ENCODE assay signal across 10 cellular contexts in genomic region chr17:17386143-17386800, GRCh38.
A peak's percentile ranks its signal among the peaks of the same experiment; 100 is the strongest.
DNase-seq lines count a peak whose midpoint lies in the region; ATAC-seq and TF ChIP-seq lines count a peak whose summit lies in the region.
"Had no signal": no experiment of that assay in that cellular context is flagged by ENCODE, and none has a peak within 500 bp of the region (broad histone marks: within the 10 kb centered on the region; RNA-seq: fewer than 3 reads in every experiment).

No MANE protein-coding gene starts in this region.

- peak overlapping the region; percentile 84 for H3K27ac Mint-ChIP-seq in neural progenitor cell
- no peak overlapping the region for H3K27ac Mint-ChIP-seq in osteocyte (ENCODE audit: unreplicated experiment)

- H4K5ac ChIP-seq in mesendoderm (ENCODE audit: low read length) = no peak overlapping the region

- no TSS peak for BruUV-seq in PC-3 (replicated peaks; lab: Mats Ljungman, UMichigan)

- no peak overlapping the region for H2BK15ac ChIP-seq in mesendoderm (replicated peaks; ENCODE audit: low read depth)

- POLR2A ChIA-PET in PC-3 (lab: Charles Lee; ENCODE audit: unreplicated experiment) = no interaction called here

- peak; percentile 47 for DNase-seq in D341Med (ENCODE audit: low spot score)
- DNase-seq in PC-3 = no peak
- peak; percentile 56 to 77 (median 69) for DNase-seq in heart left ventricle
- no peak for DNase-seq in neural progenitor cell (ENCODE audit: low spot score)
- DNase-seq in mesendoderm = no peak
- DNase-seq in osteocyte (ENCODE audit: extremely low spot score, unreplicated experiment) = no peak
- no peak for DNase-seq in NCI-H2171 treated with DMSO at 0.1 percent for 48 hours (lab: John Stamatoyannopoulos, UW)
- DNase-seq: CD4-positive, CD25-positive, alpha-beta regulatory T cell; NCI-H1048 had no signal

- H3K79me2 ChIP-seq in PC-3 (ENCODE audit: low read length) (no peaks in the 10 kb centered on the region), neural progenitor cell (ENCODE audit: low read depth) (no peaks in the 10 kb centered on the region), mesendoderm (ENCODE audit: control insufficient read depth, insufficient read depth, low read length) (no peaks in the 10 kb centered on the region)

- no peak overlapping the region for H3K56ac ChIP-seq in mesendoderm (ENCODE audit: low read length)

- intact Hi-C loops in PC-3 (cut with micrococcal nuclease) = no loop called here
- intact Hi-C loops in heart left ventricle (cut with DNase I) = no loop called here

- H3K36me3 Mint-ChIP-seq in neural progenitor cell (no peaks in the 10 kb centered on the region), osteocyte (ENCODE audit: unreplicated experiment) (no peaks in the 10 kb centered on the region)
- H3K36me3 Mint-ChIP-seq: CD4-positive, CD25-positive, alpha-beta regulatory T cell had no signal

- no peaks in the 10 kb centered on the region for H3K9me3 Mint-ChIP-seq in neural progenitor cell
- H3K9me3 Mint-ChIP-seq in osteocyte (ENCODE audit: unreplicated experiment) = no peaks in the 10 kb centered on the region
- H3K9me3 Mint-ChIP-seq: CD4-positive, CD25-positive, alpha-beta regulatory T cell had no signal

- TF ChIP-seq POLR2A in heart left ventricle (IDR thresholded peaks at IDR 0.05) = no peak

- no peak overlapping the region for H2AFZ ChIP-seq in PC-3 (ENCODE audit: low read length)
- H2AFZ ChIP-seq in neural progenitor cell (replicated peaks) = no peak overlapping the region

- no peak overlapping the region for H2BK5ac ChIP-seq in mesendoderm (ENCODE audit: low read length)

- H3K9me2 ChIP-seq in PC-3 (replicated peaks; ENCODE audit: low read length) = no peaks in the 10 kb centered on the region

- H3K4me1 Mint-ChIP-seq in neural progenitor cell (peaks cover 32% of the 10 kb centered on the region), osteocyte (ENCODE audit: unreplicated experiment) (no peaks in the 10 kb centered on the region)

- H3K23ac ChIP-seq in mesendoderm (ENCODE audit: low read length) = no peak overlapping the region

- H3K27me3 ChIP-seq in PC-3 (ENCODE audit: low read length) = no peaks in the 10 kb centered on the region
- H3K27me3 ChIP-seq in heart left ventricle = no peaks in the 10 kb centered on the region
- no peaks in the 10 kb centered on the region for H3K27me3 ChIP-seq in neural progenitor cell
- no peaks in the 10 kb centered on the region for H3K27me3 ChIP-seq in mesendoderm (ENCODE audit: insufficient read depth, low read length, poor library complexity)

- no peak overlapping the region for H2AK5ac ChIP-seq in mesendoderm (ENCODE audit: low read length)

- H3K27ac ChIP-seq in PC-3 (ENCODE audit: low read length) (peak overlapping the region; percentile 45), heart left ventricle (peak overlapping the region in 5 of 12 donors; percentile 16 to 65 (median 47)), neural progenitor cell (no peak overlapping the region), mesendoderm (ENCODE audit: low read depth, low read length) (no peak overlapping the region)

- H4K20me1 ChIP-seq in PC-3 (ENCODE audit: low read length) (no peaks in the 10 kb centered on the region), neural progenitor cell (ENCODE audit: low read depth) (no peaks in the 10 kb centered on the region)

- ATAC-seq in PC-3 (no peak), heart left ventricle (peak in 3 of 4 donors; percentile 50 to 55 (median 51)), HG02571 (IDR thresholded peaks at IDR 0.05; ENCODE audit: unreplicated experiment) (no peak)

- TF ChIP-seq CTCF in PC-3 (conservative IDR thresholded peaks at IDR 0.05; ENCODE audit: low read depth, low read length) (no peak), heart left ventricle (IDR thresholded peaks at IDR 0.05) (no peak), neural progenitor cell (IDR thresholded peaks at IDR 0.05) (no peak), osteocyte (IDR thresholded peaks at IDR 0.05) (no peak)

- H3K9ac ChIP-seq in PC-3 (ENCODE audit: low read length) (peak overlapping the region; percentile 7; the same call in 1 of the 2 replicates), neural progenitor cell (no peak overlapping the region), mesendoderm (ENCODE audit: low read length) (no peak overlapping the region)

- H3K36me3 ChIP-seq in PC-3 (ENCODE audit: low read depth, low read length) = no peaks in the 10 kb centered on the region
- H3K36me3 ChIP-seq in heart left ventricle = no peaks in the 10 kb centered on the region
- H3K36me3 ChIP-seq in neural progenitor cell = no peaks in the 10 kb centered on the region
- no peaks in the 10 kb centered on the region for H3K36me3 ChIP-seq in mesendoderm (ENCODE audit: control insufficient read depth, insufficient read depth, low read length)

- H3K4me3 ChIP-seq in PC-3 (ENCODE audit: low read length) (no peak overlapping the region), heart left ventricle (no peak overlapping the region), neural progenitor cell (no peak overlapping the region), mesendoderm (ENCODE audit: low read length) (no peak overlapping the region)

- no peak overlapping the region for H4K8ac ChIP-seq in mesendoderm (ENCODE audit: low read depth, low read length)

- H3K79me1 ChIP-seq in mesendoderm (ENCODE audit: low read length) = no peaks in the 10 kb centered on the region

- H3K9me3 ChIP-seq in PC-3 (ENCODE audit: low read length) (no peaks in the 10 kb centered on the region), heart left ventricle (no peaks in the 10 kb centered on the region), neural progenitor cell (ENCODE audit: low read depth) (no peaks in the 10 kb centered on the region)

- no peak overlapping the region for H2BK120ac ChIP-seq in mesendoderm (ENCODE audit: low read depth, low read length)

- peaks cover 3% of the 10 kb centered on the region for H3K27me3 Mint-ChIP-seq in neural progenitor cell (ENCODE audit: insufficient read depth, low read depth)
- H3K27me3 Mint-ChIP-seq in osteocyte (ENCODE audit: unreplicated experiment) = peaks cover 18% of the 10 kb centered on the region

- CTCF ChIA-PET in PC-3 (lab: Charles Lee) = no interaction called here

- H3K4me2 ChIP-seq in PC-3 (ENCODE audit: low read length) = peak overlapping the region; percentile 8; the same call in 1 of the 2 replicates
- H3K4me2 ChIP-seq in neural progenitor cell = no peak overlapping the region
- H3K4me2 ChIP-seq in mesendoderm (ENCODE audit: low read length) = no peak overlapping the region

- H3K4me3 Mint-ChIP-seq in neural progenitor cell (no peak overlapping the region), osteocyte (ENCODE audit: unreplicated experiment) (no peak overlapping the region)
- H3K4me3 Mint-ChIP-seq: CD4-positive, CD25-positive, alpha-beta regulatory T cell had no signal

- H3F3A ChIP-seq in PC-3 (ENCODE audit: low read length, unreplicated experiment) = no peaks in the 10 kb centered on the region
- H3F3A ChIP-seq in neural progenitor cell (ENCODE audit: low read depth) = no peaks in the 10 kb centered on the region

- no peak overlapping the region for H3K4ac ChIP-seq in mesendoderm (ENCODE audit: low read depth, low read length)

- WGBS in heart left ventricle, 4 donors = 72 to 87% (median 80%) methylated on average over 15 of the region's 15 CpGs
- WGBS in mesendoderm (ENCODE audit: extremely low coverage, insufficient coverage, low lambda C conversion rate) = no CpG with 5 or more reads among the region's 15 CpGs

- peaks cover 23% of the 10 kb centered on the region for H3K4me1 ChIP-seq in PC-3 (ENCODE audit: insufficient read depth, low read length)
- H3K4me1 ChIP-seq in heart left ventricle = peaks cover 0 to 12% (median 0%) of the 10 kb centered on the region in 12 donors
- peaks cover 10% of the 10 kb centered on the region for H3K4me1 ChIP-seq in neural progenitor cell
- H3K4me1 ChIP-seq in mesendoderm (ENCODE audit: control insufficient read depth, low read depth, low read length) = no peaks in the 10 kb centered on the region

- H3K18ac ChIP-seq in mesendoderm (ENCODE audit: low read length) = no peak overlapping the region

Comparison
In these comparisons a context has a peak if more than half of its experiments do, and no peak if none do; other contexts are left out.
1. DNase-seq: peak in D341Med (single experiment) and heart left ventricle (5 of 5); none in PC-3 (single experiment), neural progenitor cell (single experiment), mesendoderm (single experiment), osteocyte (single experiment) and NCI-H2171 treated with DMSO at 0.1 percent for 48 hours (single experiment).
2. ATAC-seq: peak in heart left ventricle (3 of 4); none in PC-3 (single experiment) and HG02571 (single experiment).